In the genomic region with DNA sequence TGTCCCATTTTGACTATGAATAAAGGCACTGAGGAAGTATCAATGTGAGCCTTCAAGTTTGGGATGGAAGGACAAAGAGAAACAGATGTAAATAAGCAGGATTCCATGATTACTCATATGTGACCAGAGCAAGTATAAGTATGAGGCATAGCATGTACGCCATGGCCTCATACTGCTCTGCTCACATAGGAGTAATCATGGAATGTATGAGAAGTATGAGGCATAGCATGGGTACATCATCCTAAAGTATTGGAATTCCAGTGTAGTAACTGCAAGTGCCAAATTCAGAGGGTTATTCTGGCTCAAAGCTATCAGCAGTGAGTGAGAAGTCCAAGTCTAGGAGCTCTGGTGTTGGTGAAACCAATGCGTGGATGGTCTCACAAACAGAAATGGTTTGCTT, we compare ENCODE assay signal across 24 cellular contexts.
DNase-seq lines count a peak whose midpoint lies in the region; ATAC-seq and TF ChIP-seq lines count a peak whose summit lies in the region.
"Had no signal": no experiment of that assay in that cellular context is flagged by ENCODE, and none has a peak within 500 bp of the region (broad histone marks: within the 10 kb centered on the region; RNA-seq: fewer than 3 reads in every experiment).

No MANE protein-coding gene starts in this region.

- H3K9me3 Mint-ChIP-seq in Caco-2 (ENCODE audit: unreplicated experiment) = no peaks in the 10 kb centered on the region
- H3K9me3 Mint-ChIP-seq in CD4-positive, alpha-beta T cell = no peaks in the 10 kb centered on the region

- peak overlapping the region; percentile 21 for H2BK120ac ChIP-seq in mesendoderm (ENCODE audit: low read depth, low read length)

- H3K27me3 Mint-ChIP-seq in Caco-2 (ENCODE audit: insufficient read depth, unreplicated experiment) = no peaks in the 10 kb centered on the region
- H3K27me3 Mint-ChIP-seq in CD4-positive, alpha-beta T cell = no peaks in the 10 kb centered on the region

- peaks cover 27% of the 10 kb centered on the region for H3K36me3 Mint-ChIP-seq in Caco-2 (ENCODE audit: insufficient read depth, unreplicated experiment)
- H3K36me3 Mint-ChIP-seq in CD4-positive, alpha-beta T cell (ENCODE audit: low read depth) = no peaks in the 10 kb centered on the region
- H3K36me3 Mint-ChIP-seq: CD14-positive monocyte; CD4-positive, CD25-positive, alpha-beta regulatory T cell; CD8-positive, alpha-beta T cell had no signal

- no peak overlapping the region for H2AK5ac ChIP-seq in mesendoderm (ENCODE audit: low read length)

- DNase-seq in Caco-2 (no peak), NCI-H226 (peak; percentile 64), RWPE2 (ENCODE audit: low spot score) (no peak), mesendoderm (no peak), NCI-H2029 (lab: John Stamatoyannopoulos, UW) (no peak), kidney glomerular epithelial cell (lab: John Stamatoyannopoulos, UW) (no peak), substantia nigra (lab: John Stamatoyannopoulos, UW) (no peak)
- no peak for DNase-seq in CD4-positive, alpha-beta T cell
- DNase-seq: 8988T; ACHN; BE2C; C1 segment of cervical spinal cord; CD4-positive, CD25-positive, alpha-beta regulatory T cell; CD8-positive, alpha-beta T cell; DMS 273 treated with DMSO at 0.1 percent for 48 hours; DMS153; DMS53; DMS79; DND-41; EL; GDM1 had no signal

- H3K27ac ChIP-seq in RWPE2 (ENCODE audit: poor library complexity, severe bottlenecking) (no peak overlapping the region), mesendoderm (ENCODE audit: low read depth, low read length) (no peak overlapping the region), substantia nigra (ENCODE audit: low read depth, low read length, poor library complexity, severe bottlenecking) (no peak overlapping the region)
- no peak overlapping the region for H3K27ac ChIP-seq in CD4-positive, alpha-beta T cell (ENCODE audit: low read depth, low read length)
- H3K27ac ChIP-seq: BLaER1 had no signal

- H3K4me1 ChIP-seq in Caco-2 (peaks cover 81% of the 10 kb centered on the region), RWPE2 (ENCODE audit: insufficient read depth, poor library complexity, severe bottlenecking) (peaks cover 1% of the 10 kb centered on the region), mesendoderm (ENCODE audit: control insufficient read depth, low read depth, low read length) (peaks cover 2% of the 10 kb centered on the region)
- H3K4me1 ChIP-seq: BLaER1 had no signal

- TF ChIP-seq CTCF in Caco-2 (IDR thresholded peaks at IDR 0.05; ENCODE audit: insufficient read depth in 1 of 2, low read depth in 1 of 2, low read length in 1 of 2, severe bottlenecking in 1 of 2, unreplicated experiment in 1 of 2) (no peak), RWPE2 (IDR thresholded peaks at IDR 0.05; ENCODE audit: poor library complexity, severe bottlenecking) (no peak)
- no peak for TF ChIP-seq CTCF in CD4-positive, alpha-beta T cell (IDR thresholded peaks at IDR 0.05)

- peak; percentile 54; the same call in 1 of the 3 replicates for ATAC-seq in RWPE2 (ENCODE audit: low read depth)
- ATAC-seq in CD4-positive, alpha-beta T cell (ENCODE audit: poor library complexity) = no peak
- ATAC-seq: CD8-positive, alpha-beta T cell; GM12878 had no signal

- H2BK5ac ChIP-seq in mesendoderm (ENCODE audit: low read length) = no peak overlapping the region

- no CpG with 5 or more reads among the region's 2 CpGs for WGBS in mesendoderm (ENCODE audit: extremely low coverage, insufficient coverage, low lambda C conversion rate)

- intact Hi-C loops in Caco-2 (cut with micrococcal nuclease; ENCODE audit: unreplicated experiment) = no loop called here
- intact Hi-C loops in CD4-positive, alpha-beta T cell (cut with DNase I, micrococcal nuclease) = no loop called here

- POLR2A ChIA-PET in Caco-2 (lab: Charles Lee) = no interaction called here
- POLR2A ChIA-PET in CD4-positive, alpha-beta T cell (lab: Charles Lee) = no interaction called here

- no peaks in the 10 kb centered on the region for H3K79me2 ChIP-seq in mesendoderm (ENCODE audit: control insufficient read depth, insufficient read depth, low read length)

- peak overlapping the region; percentile 86 for H3K27ac Mint-ChIP-seq in Caco-2 (ENCODE audit: unreplicated experiment)
- no peak overlapping the region for H3K27ac Mint-ChIP-seq in CD4-positive, alpha-beta T cell
- H3K27ac Mint-ChIP-seq: CD14-positive monocyte; CD4-positive, CD25-positive, alpha-beta regulatory T cell; CD8-positive, alpha-beta T cell had no signal

- CTCF ChIA-PET in Caco-2 (lab: Charles Lee) = interaction anchor here (1.9 kb wide), 1 partner anchor 30 kb away, joined by 7 read pairs; no protein-coding TSS in a partner anchor
- CTCF ChIA-PET in CD4-positive, alpha-beta T cell (lab: Charles Lee) = no interaction called here

- no peak overlapping the region for H2BK15ac ChIP-seq in mesendoderm (replicated peaks; ENCODE audit: low read depth)

- no peak overlapping the region for H3K4me2 ChIP-seq in mesendoderm (ENCODE audit: low read length)
- H3K4me2 ChIP-seq: BLaER1 had no signal

- H4K8ac ChIP-seq in mesendoderm (ENCODE audit: low read depth, low read length) = no peak overlapping the region

- H3K4ac ChIP-seq in mesendoderm (ENCODE audit: low read depth, low read length) = no peak overlapping the region

- H3K4me3 ChIP-seq in Caco-2 (ENCODE audit: low read depth, low read length) = no peak overlapping the region
- no peak overlapping the region for H3K4me3 ChIP-seq in RWPE2 (ENCODE audit: severe bottlenecking)
- no peak overlapping the region for H3K4me3 ChIP-seq in mesendoderm (ENCODE audit: low read length)
- H3K4me3 ChIP-seq: BLaER1, GM12878 had no signal

- H3K9ac ChIP-seq in mesendoderm (ENCODE audit: low read length) = no peak overlapping the region
- H3K9ac ChIP-seq: BLaER1 had no signal

- H3K36me3 ChIP-seq in Caco-2 (ENCODE audit: control insufficient read depth, insufficient read depth, low read length) (no peaks in the 10 kb centered on the region; the same call in 1 of the 2 replicates), RWPE2 (ENCODE audit: low read depth) (no peaks in the 10 kb centered on the region), mesendoderm (ENCODE audit: control insufficient read depth, insufficient read depth, low read length) (no peaks in the 10 kb centered on the region)
- H3K36me3 ChIP-seq: BE2C, BLaER1 had no signal

- H3K9me3 ChIP-seq in Caco-2 = no peaks in the 10 kb centered on the region
- H3K9me3 ChIP-seq in RWPE2 (ENCODE audit: severe bottlenecking) = no peaks in the 10 kb centered on the region
- no peaks in the 10 kb centered on the region for H3K9me3 ChIP-seq in CD4-positive, alpha-beta T cell (ENCODE audit: control insufficient read depth, low read length)
- H3K9me3 ChIP-seq: BE2C, BLaER1 had no signal

- BruUV-seq in Caco-2 (replicated peaks; lab: Mats Ljungman, UMichigan) = no TSS peak

- no peak overlapping the region for H3K18ac ChIP-seq in mesendoderm (ENCODE audit: low read length)

- H3K27me3 ChIP-seq in Caco-2 (replicated peaks; ENCODE audit: control insufficient read depth, insufficient read depth, low read length) (no peaks in the 10 kb centered on the region), RWPE2 (ENCODE audit: insufficient read depth, poor library complexity, severe bottlenecking) (peaks cover 22% of the 10 kb centered on the region), mesendoderm (ENCODE audit: insufficient read depth, low read length, poor library complexity) (no peaks in the 10 kb centered on the region)
- H3K27me3 ChIP-seq in CD4-positive, alpha-beta T cell (ENCODE audit: control insufficient read depth, insufficient read depth, low read length) = no peaks in the 10 kb centered on the region
- H3K27me3 ChIP-seq: BE2C, BLaER1 had no signal

- peaks cover 55% of the 10 kb centered on the region for H3K4me1 Mint-ChIP-seq in Caco-2 (ENCODE audit: low read depth, unreplicated experiment)
- H3K4me1 Mint-ChIP-seq in CD4-positive, alpha-beta T cell (ENCODE audit: low read depth) = no peaks in the 10 kb centered on the region
- H3K4me1 Mint-ChIP-seq: CD14-positive monocyte; CD4-positive, CD25-positive, alpha-beta regulatory T cell had no signal

- H4K5ac ChIP-seq in mesendoderm (ENCODE audit: low read length) = no peak overlapping the region

- no peak overlapping the region for H3K23ac ChIP-seq in mesendoderm (ENCODE audit: low read length)

- no peaks in the 10 kb centered on the region for H3K79me1 ChIP-seq in mesendoderm (ENCODE audit: low read length)

- H3K4me3 Mint-ChIP-seq in Caco-2 (ENCODE audit: unreplicated experiment) = no peak overlapping the region
- no peak overlapping the region for H3K4me3 Mint-ChIP-seq in CD4-positive, alpha-beta T cell
- H3K4me3 Mint-ChIP-seq: CD14-positive monocyte; CD4-positive, CD25-positive, alpha-beta regulatory T cell; CD8-positive, alpha-beta T cell had no signal

- H3K56ac ChIP-seq in mesendoderm (ENCODE audit: low read length) = no peak overlapping the region
